In genomic region chr16:2963074-2963610, GRCh38 we compare ENCODE assay signal across 1 cellular context.
TF ChIP-seq lines count a peak whose summit lies in the region.

No MANE protein-coding gene starts in this region.

TF ChIP-seq in H1, 55 proteins besides CTCF, POLR2A, EP300 and RAD21:
- no peak for TF ChIP-seq GABPA (IDR thresholded peaks at IDR 0.05; ENCODE audit: borderline replicate concordance, insufficient read depth, low read length)
- no peak for TF ChIP-seq USF2 (IDR thresholded peaks at IDR 0.05; ENCODE audit: low read length)
- TF ChIP-seq EGR1 (IDR thresholded peaks at IDR 0.05; ENCODE audit: borderline replicate concordance, low read depth, low read length): peak; percentile 29; the same call in 1 of the 2 replicates
- peak; percentile 40; the same call in 1 of the 2 replicates for TF ChIP-seq KDM1A (IDR thresholded peaks at IDR 0.05; ENCODE audit: borderline replicate concordance, low read length)
- TF ChIP-seq CHD1 (IDR thresholded peaks at IDR 0.05; ENCODE audit: low read depth, low read length): no peak
